Comparison of ENCODE assay signal across 8 cellular contexts in genomic region chr20:32109392-32110172, GRCh38. TPM values are rescaled to one million over a fixed set of nuclear protein-coding genes. Genes with fewer than 3 reads are reported as not detected.
DNase-seq lines count a peak whose midpoint lies in the region; ATAC-seq and TF ChIP-seq lines count a peak whose summit lies in the region.

TM9SF4 (plus strand) TSS chr20:32109714; CDS start chr20:32109741, 27 bp downstream.

- peak within 1 kb of the TSS; percentile 96 for H2AFZ ChIP-seq in PC-3 (ENCODE audit: low read length)

- peak within 1 kb of the TSS; percentile 89 for H3K27ac ChIP-seq in PC-3 (ENCODE audit: low read length)

- no peaks in the 10 kb centered on the region for H3K36me3 ChIP-seq in PC-3 (ENCODE audit: low read depth, low read length)

- no peaks in the 10 kb centered on the region for H3K9me2 ChIP-seq in PC-3 (replicated peaks; ENCODE audit: low read length)

- H3K79me2 ChIP-seq in PC-3 (ENCODE audit: low read length): peaks cover 51% of the 10 kb centered on the region

- H3K9me3 ChIP-seq in PC-3 (ENCODE audit: low read length): no peaks in the 10 kb centered on the region

- H3K4me2 ChIP-seq in PC-3 (ENCODE audit: low read length): peak within 1 kb of the TSS; percentile 98

- peak within 1 kb of the TSS; percentile 95 for H3K4me3 ChIP-seq in PC-3 (ENCODE audit: low read length)
- H3K4me3 ChIP-seq in epithelial cell of proximal tubule (ENCODE audit: low read depth, low read length): peak within 1 kb of the TSS; percentile 79

- intact Hi-C loops in PC-3 (cut with micrococcal nuclease): no loop called here

- no peak for TF ChIP-seq CTCF in PC-3 (conservative IDR thresholded peaks at IDR 0.05; ENCODE audit: low read depth, low read length)
- TF ChIP-seq CTCF in epithelial cell of proximal tubule (conservative IDR thresholded peaks at IDR 0.05; ENCODE audit: low read depth, low read length): no peak

- CTCF ChIA-PET in PC-3 (lab: Charles Lee): interaction anchor here (0.6 kb wide), 1 partner anchor 13 kb away, joined by 3 read pairs; no protein-coding TSS in a partner anchor

- ATAC-seq in GM21576 (IDR thresholded peaks at IDR 0.05; ENCODE audit: unreplicated experiment) (peak; percentile 78), PC-3 (peak; percentile 78)

- no peaks in the 10 kb centered on the region for H3F3A ChIP-seq in PC-3 (ENCODE audit: low read length, unreplicated experiment)

- H3K4me1 ChIP-seq in PC-3 (ENCODE audit: insufficient read depth, low read length): peaks cover 12% of the 10 kb centered on the region

- TF ChIP-seq RAD21 in Ishikawa (IDR thresholded peaks at IDR 0.05; ENCODE audit: low read depth): no peak

- TF ChIP-seq EP300 in Ishikawa (IDR thresholded peaks at IDR 0.05; ENCODE audit: borderline replicate concordance): no peak

- H3K27me3 ChIP-seq in PC-3 (ENCODE audit: low read length): 0 out of 2 replicates have a peak, but pooled peaks cover 5% of the 10 kb centered on the region

- DNase-seq in DMS114 treated with DMSO at 0.1 percent for 48 hours (lab: John Stamatoyannopoulos, UW; ENCODE audit: unreplicated experiment) (peak; percentile 92), PC-3 (peak; percentile 96), epithelial cell of proximal tubule (ENCODE audit: low read depth) (peak; percentile 79), mucosa of gallbladder (ENCODE audit: low spot score) (peak; percentile 94)
- DNase-seq in activated T-cell treated with anti-CD3 and anti-CD28 coated beads, Interleukin-2, amount 50 U/mL, for 1 hour: peak; percentile 93
- DNase-seq in stimulated activated CD8-positive, alpha-beta memory T cell treated with anti-CD3 and anti-CD28 coated beads, Interleukin-4, amount 100 ng/mL, for 4 hours (ENCODE audit: low read depth in 2 of 2, low spot score in 1 of 2): peak; percentile 75 to 88

- POLR2A ChIA-PET in PC-3 (lab: Charles Lee; ENCODE audit: unreplicated experiment): interaction anchor here (0.5 to 0.7 kb wide), 3 partner anchors 18 to 1884 kb away, joined by 4 to 6 read pairs (median 4); no protein-coding TSS in a partner anchor

- H4K20me1 ChIP-seq in PC-3 (ENCODE audit: low read length): peaks cover 2% of the 10 kb centered on the region; the same call in 1 of the 2 replicates

- TSS peak; percentile 46 for BruUV-seq in PC-3 (replicated peaks; lab: Mats Ljungman, UMichigan)

- peak within 1 kb of the TSS; percentile 97 for H3K9ac ChIP-seq in PC-3 (ENCODE audit: low read length)

TF ChIP-seq in Ishikawa, 13 proteins besides CTCF, POLR2A, EP300 and RAD21:
- TF ChIP-seq EGR1 (IDR thresholded peaks at IDR 0.05): peak; percentile 94
- no peak for TF ChIP-seq FOXM1 (IDR thresholded peaks at IDR 0.05; ENCODE audit: borderline replicate concordance, low read depth)
- no peak for TF ChIP-seq TEAD4 (IDR thresholded peaks at IDR 0.05)
- TF ChIP-seq YY1 (IDR thresholded peaks at IDR 0.05; ENCODE audit: low read depth): peak; percentile 99
- peak; percentile 56; the same call in 1 of the 2 replicates for TF ChIP-seq TCF12 (IDR thresholded peaks at IDR 0.05; ENCODE audit: low read depth)
- TF ChIP-seq USF1 (IDR thresholded peaks at IDR 0.05): peak; percentile 86
- TF ChIP-seq REST (IDR thresholded peaks at IDR 0.05; ENCODE audit: low read depth): no peak
- 0 out of 2 replicates have a peak, but pooled peaks have one; percentile 4 for TF ChIP-seq NFIC (IDR thresholded peaks at IDR 0.05)
- peak; percentile 98 for TF ChIP-seq TAF1 (IDR thresholded peaks at IDR 0.05; ENCODE audit: low read depth)
- peak; percentile 80 for TF ChIP-seq CREB1 (IDR thresholded peaks at IDR 0.05; ENCODE audit: low read depth)
- TF ChIP-seq ZBTB7A (IDR thresholded peaks at IDR 0.05; ENCODE audit: low read depth): no peak; the same call in 1 of the 2 replicates
- peak; percentile 88 for TF ChIP-seq MAX (IDR thresholded peaks at IDR 0.05)
- TF ChIP-seq CEBPB (IDR thresholded peaks at IDR 0.05): no peak
TF ChIP-seq in Ishikawa: peak in this region for 8.

RNA-seq across cellular contexts. Expression of gene TM9SF4, which starts in this region (rescaled TPM):
- total RNA-seq in PC-3 (2014; rRNA removed): 32.6 and 33.9 TPM in 2 replicates
- 25.7 and 29.4 TPM in 2 replicates for total RNA-seq in epithelial cell of proximal tubule
- total RNA-seq in mucosa of gallbladder: 60.7 TPM

Comparison
In these comparisons a context has a peak if more than half of its experiments do, and no peak if none do; other contexts are left out.
1. Peak in every context shown above with its lines: DNase-seq, ATAC-seq, H3K4me3 ChIP-seq and H3K27ac ChIP-seq.